In the genomic region with DNA sequence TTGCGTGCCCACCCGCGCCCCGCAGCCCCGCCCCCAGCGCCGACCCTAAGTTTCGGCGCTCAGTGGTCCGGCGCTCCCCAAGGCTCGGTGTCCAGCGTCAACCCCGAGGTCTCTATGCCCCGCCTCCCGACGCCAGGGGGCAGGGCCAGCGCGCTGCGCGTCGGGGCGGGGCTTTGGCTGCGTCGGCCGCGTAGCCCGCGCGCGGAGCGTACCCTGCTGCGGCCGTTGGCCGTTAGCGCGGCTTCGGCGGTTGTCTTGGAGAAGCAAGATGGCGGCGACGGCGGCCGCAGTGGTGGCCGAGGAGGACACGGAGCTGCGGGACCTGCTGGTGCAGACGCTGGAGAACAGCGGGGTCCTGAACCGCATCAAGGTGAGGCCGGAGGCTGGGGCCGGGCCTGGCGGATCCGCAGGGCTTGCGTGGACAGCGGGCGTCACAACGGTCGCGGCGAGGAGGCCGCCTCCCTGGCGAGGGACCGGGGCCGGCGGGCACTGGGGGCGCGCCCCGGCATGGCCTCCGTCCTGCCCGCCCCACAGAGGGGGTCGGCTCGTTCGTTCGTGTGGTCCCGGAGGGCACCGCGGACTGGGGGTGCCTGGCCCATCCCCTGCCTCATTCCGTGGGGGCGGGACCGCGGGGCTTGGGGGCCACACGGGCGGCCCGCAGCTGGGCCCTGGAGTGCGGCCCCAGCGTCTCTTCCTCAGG, we compare ENCODE assay signal across 8 cellular contexts. TPM values are rescaled to one million over a fixed set of nuclear protein-coding genes. Genes with fewer than 3 reads are reported as not detected.
DNase-seq lines count a peak whose midpoint lies in the region; ATAC-seq and TF ChIP-seq lines count a peak whose summit lies in the region.

A gene with protein sequence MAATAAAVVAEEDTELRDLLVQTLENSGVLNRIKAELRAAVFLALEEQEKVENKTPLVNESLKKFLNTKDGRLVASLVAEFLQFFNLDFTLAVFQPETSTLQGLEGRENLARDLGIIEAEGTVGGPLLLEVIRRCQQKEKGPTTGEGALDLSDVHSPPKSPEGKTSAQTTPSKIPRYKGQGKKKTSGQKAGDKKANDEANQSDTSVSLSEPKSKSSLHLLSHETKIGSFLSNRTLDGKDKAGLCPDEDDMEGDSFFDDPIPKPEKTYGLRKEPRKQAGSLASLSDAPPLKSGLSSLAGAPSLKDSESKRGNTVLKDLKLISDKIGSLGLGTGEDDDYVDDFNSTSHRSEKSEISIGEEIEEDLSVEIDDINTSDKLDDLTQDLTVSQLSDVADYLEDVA (plus strand): TSS at position 253 of the 700 bp plus-strand sequence. CDS start 16 bp downstream, at position 269.

- H3K4me3 ChIP-seq in GM23338 = peak within 1 kb of the TSS; percentile 75

- H4K20me1 ChIP-seq in GM23338 (replicated peaks; ENCODE audit: insufficient read depth) = peaks cover 16% of the 10 kb centered on the region

- ATAC-seq in GM23338 (peak; percentile 87), natural killer cell (peak; percentile 94 to 98 (median 94))
- peak; percentile 92 for ATAC-seq in activated T-helper 17 cell treated with anti-CD3 and anti-CD28 coated beads, Interleukin-2, amount 50 U/mL, for 72 hours (replicated peaks)

- intact Hi-C loops in natural killer cell (cut with micrococcal nuclease) = loop anchor here (1.0 kb wide), 1 partner anchor 43 kb away; a partner anchor contains a TSS

- H3K4me3 Mint-ChIP-seq in GM23338 (peak within 1 kb of the TSS; percentile 90), natural killer cell (peak within 1 kb of the TSS; percentile 96)
- H3K4me3 Mint-ChIP-seq in activated T-helper 17 cell treated with anti-CD3 and anti-CD28 coated beads, Interleukin-2, amount 50 U/mL, for 72 hours = peak within 1 kb of the TSS; percentile 84

- H3K9me3 Mint-ChIP-seq in GM23338 (no peaks in the 10 kb centered on the region), natural killer cell (no peaks in the 10 kb centered on the region)
- H3K9me3 Mint-ChIP-seq in activated T-helper 17 cell treated with anti-CD3 and anti-CD28 coated beads, Interleukin-2, amount 50 U/mL, for 72 hours = no peaks in the 10 kb centered on the region

- H3K36me3 Mint-ChIP-seq in GM23338 (ENCODE audit: low read depth) = peaks cover 46% of the 10 kb centered on the region
- peaks cover 57% of the 10 kb centered on the region for H3K36me3 Mint-ChIP-seq in activated T-helper 17 cell treated with anti-CD3 and anti-CD28 coated beads, Interleukin-2, amount 50 U/mL, for 72 hours (ENCODE audit: low read depth)
- no peaks in the 10 kb centered on the region for H3K36me3 Mint-ChIP-seq in natural killer cell

- peaks cover 6% of the 10 kb centered on the region for H3K4me1 ChIP-seq in GM23338 (ENCODE audit: insufficient read depth)

- H3F3A ChIP-seq in GM23338 (replicated peaks; ENCODE audit: low read depth) = peaks cover 5% of the 10 kb centered on the region; the same call in 1 of the 2 replicates

- H2AFZ ChIP-seq in GM23338 = peak within 1 kb of the TSS; percentile 92; the same call in 1 of the 2 replicates

- no peaks in the 10 kb centered on the region for H3K9me2 ChIP-seq in GM23338 (ENCODE audit: insufficient read depth)

- peaks cover 3% of the 10 kb centered on the region; the same call in 1 of the 2 replicates for H3K36me3 ChIP-seq in GM23338 (ENCODE audit: insufficient read depth)

- H3K27ac Mint-ChIP-seq in GM23338 (peak within 1 kb of the TSS; percentile 87), natural killer cell (peak within 1 kb of the TSS; percentile 67 to 87)
- H3K27ac Mint-ChIP-seq in activated T-helper 17 cell treated with anti-CD3 and anti-CD28 coated beads, Interleukin-2, amount 50 U/mL, for 72 hours = peak within 1 kb of the TSS; percentile 67

- no peak for TF ChIP-seq CTCF in GM23338 (conservative IDR thresholded peaks at IDR 0.05; ENCODE audit: low read depth in 2 of 2)
- TF ChIP-seq CTCF in natural killer cell (IDR thresholded peaks at IDR 0.05) = no peak

- H3K4me1 Mint-ChIP-seq in GM23338 = peaks cover 24% of the 10 kb centered on the region
- H3K4me1 Mint-ChIP-seq in activated T-helper 17 cell treated with anti-CD3 and anti-CD28 coated beads, Interleukin-2, amount 50 U/mL, for 72 hours = peaks cover 29% of the 10 kb centered on the region
- H3K4me1 Mint-ChIP-seq in natural killer cell = peaks cover 28% of the 10 kb centered on the region in 2 donors

- H3K4me2 ChIP-seq in GM23338 = peak within 1 kb of the TSS; percentile 90

- H3K27me3 ChIP-seq in GM23338 (ENCODE audit: insufficient read depth) = no peaks in the 10 kb centered on the region

- H3K27me3 Mint-ChIP-seq in GM23338 (ENCODE audit: insufficient read depth, low read depth, poor library complexity) (peaks cover 3% of the 10 kb centered on the region), natural killer cell (ENCODE audit: low read depth in 2 of 2) (no peaks in the 10 kb centered on the region)
- no peaks in the 10 kb centered on the region for H3K27me3 Mint-ChIP-seq in activated T-helper 17 cell treated with anti-CD3 and anti-CD28 coated beads, Interleukin-2, amount 50 U/mL, for 72 hours

- peaks cover 78% of the 10 kb centered on the region for H3K79me2 ChIP-seq in GM23338 (replicated peaks; ENCODE audit: insufficient read depth)

- DNase-seq in DMS79 treated with DMSO at 0.1 percent for 48 hours (lab: John Stamatoyannopoulos, UW) (peak; percentile 86), GM23338 (ENCODE audit: low spot score) (peak; percentile 96), LHCN-M2 (ENCODE audit: low read depth) (peak; percentile 95), RPMI8226 (peak; percentile 94), fibroblast of peridontal ligament (ENCODE audit: extremely low read depth) (peak; percentile 93), natural killer cell (peak; percentile 89)
- peak; percentile 66 to 94 (median 76) for DNase-seq in stimulated activated naive CD4-positive, alpha-beta T cell (lab: John Stamatoyannopoulos, UW)

- H3K27ac ChIP-seq in GM23338 (ENCODE audit: low read depth) = no peak within 1 kb of the TSS

TF ChIP-seq in GM23338, 12 proteins besides CTCF, POLR2A, EP300 and RAD21:
- TF ChIP-seq CREB1 (CRISPR knock-in tag; IDR thresholded peaks at IDR 0.05; ENCODE audit: low read depth) (peak; percentile 77), JUNB (IDR thresholded peaks at IDR 0.05; ENCODE audit: unreplicated experiment) (no peak), POLR2AphosphoS5 (IDR thresholded peaks at IDR 0.05; ENCODE audit: low read depth) (peak; percentile 69)
- TF ChIP-seq, protein P1, sequence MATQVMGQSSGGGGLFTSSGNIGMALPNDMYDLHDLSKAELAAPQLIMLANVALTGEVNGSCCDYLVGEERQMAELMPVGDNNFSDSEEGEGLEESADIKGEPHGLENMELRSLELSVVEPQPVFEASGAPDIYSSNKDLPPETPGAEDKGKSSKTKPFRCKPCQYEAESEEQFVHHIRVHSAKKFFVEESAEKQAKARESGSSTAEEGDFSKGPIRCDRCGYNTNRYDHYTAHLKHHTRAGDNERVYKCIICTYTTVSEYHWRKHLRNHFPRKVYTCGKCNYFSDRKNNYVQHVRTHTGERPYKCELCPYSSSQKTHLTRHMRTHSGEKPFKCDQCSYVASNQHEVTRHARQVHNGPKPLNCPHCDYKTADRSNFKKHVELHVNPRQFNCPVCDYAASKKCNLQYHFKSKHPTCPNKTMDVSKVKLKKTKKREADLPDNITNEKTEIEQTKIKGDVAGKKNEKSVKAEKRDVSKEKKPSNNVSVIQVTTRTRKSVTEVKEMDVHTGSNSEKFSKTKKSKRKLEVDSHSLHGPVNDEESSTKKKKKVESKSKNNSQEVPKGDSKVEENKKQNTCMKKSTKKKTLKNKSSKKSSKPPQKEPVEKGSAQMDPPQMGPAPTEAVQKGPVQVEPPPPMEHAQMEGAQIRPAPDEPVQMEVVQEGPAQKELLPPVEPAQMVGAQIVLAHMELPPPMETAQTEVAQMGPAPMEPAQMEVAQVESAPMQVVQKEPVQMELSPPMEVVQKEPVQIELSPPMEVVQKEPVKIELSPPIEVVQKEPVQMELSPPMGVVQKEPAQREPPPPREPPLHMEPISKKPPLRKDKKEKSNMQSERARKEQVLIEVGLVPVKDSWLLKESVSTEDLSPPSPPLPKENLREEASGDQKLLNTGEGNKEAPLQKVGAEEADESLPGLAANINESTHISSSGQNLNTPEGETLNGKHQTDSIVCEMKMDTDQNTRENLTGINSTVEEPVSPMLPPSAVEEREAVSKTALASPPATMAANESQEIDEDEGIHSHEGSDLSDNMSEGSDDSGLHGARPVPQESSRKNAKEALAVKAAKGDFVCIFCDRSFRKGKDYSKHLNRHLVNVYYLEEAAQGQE (IDR thresholded peaks at IDR 0.05; ENCODE audit: unreplicated experiment) = no peak

RNA-seq across cellular contexts. Expression of the gene that starts here (rescaled TPM):
- total RNA-seq in GM23338 (2014; rRNA removed; shearing (Covaris generic)) = 43.1 and 44.3 TPM in 2 replicates
- polyA plus RNA-seq in GM23338 (2016; fragmentation: Nextera tagmentation; extraction: Ambion mirVana) = 33.8 and 39.9 TPM in 2 replicates
- total RNA-seq in LHCN-M2 (2014; rRNA removed) (24.2 and 24.7 TPM in 2 replicates), natural killer cell (10 to 100 TPM; 13.5 to 17.0 (median 15.4) TPM)
- 8.6 TPM for polyA plus RNA-seq in LHCN-M2 (2012)
- total RNA-seq in activated T-helper 17 cell treated with anti-CD3 and anti-CD28 coated beads, Interleukin-2, amount 50 U/mL, for 72 hours = 10 to 100 TPM; 24.7 to 29.0 TPM
